In the genomic region with DNA sequence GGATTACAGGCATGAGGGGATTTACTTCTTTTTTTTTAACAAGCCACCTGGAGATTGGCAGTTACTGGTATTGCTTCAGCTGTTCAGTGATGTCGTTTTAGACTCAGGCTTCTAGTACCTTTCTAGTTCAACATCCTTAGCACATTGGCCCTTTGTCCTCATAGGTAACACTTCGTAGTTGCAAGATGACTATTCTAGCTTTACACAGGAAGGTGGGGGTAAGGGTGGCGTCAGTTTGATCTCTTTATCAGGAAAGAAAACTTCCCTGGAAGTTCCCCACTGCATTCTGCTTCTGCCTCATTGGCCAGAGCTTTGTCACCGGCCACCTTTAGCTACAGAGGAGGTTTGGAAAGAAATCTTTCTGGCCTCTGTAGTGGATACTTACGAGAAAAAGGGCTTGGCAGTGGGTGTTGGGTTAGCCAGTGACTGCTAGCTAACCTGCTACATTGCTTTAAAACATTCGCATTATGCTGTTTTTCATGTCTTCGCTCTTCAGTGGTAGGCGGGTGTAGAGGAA, we compare ENCODE assay signal across 9 cellular contexts. TPM values are rescaled to one million over a fixed set of nuclear protein-coding genes. Genes with fewer than 3 reads are reported as not detected.
A peak's percentile ranks its signal among the peaks of the same experiment; 100 is the strongest.
DNase-seq lines count a peak whose midpoint lies in the region; ATAC-seq and TF ChIP-seq lines count a peak whose summit lies in the region.
"Had no signal": no experiment of that assay in that cellular context is flagged by ENCODE, and none has a peak within 500 bp of the region (broad histone marks: within the 10 kb centered on the region; RNA-seq: fewer than 3 reads in every experiment).

No MANE protein-coding gene starts in this region.

- H3K36me3 Mint-ChIP-seq in activated CD4-positive, alpha-beta T cell treated with anti-CD3 and anti-CD28 coated beads, Interleukin-2, amount 10 ng/mL, durations not matched to agents 7 days and 5 days (ENCODE audit: low read depth) = peaks cover 44% of the 10 kb centered on the region
- peaks cover 10% of the 10 kb centered on the region for H3K36me3 Mint-ChIP-seq in MCF 10A (ENCODE audit: insufficient read depth, unreplicated experiment)

- no peaks in the 10 kb centered on the region for H3K9me3 Mint-ChIP-seq in activated CD4-positive, alpha-beta T cell treated with anti-CD3 and anti-CD28 coated beads, Interleukin-2, amount 10 ng/mL, durations not matched to agents 7 days and 5 days
- no peaks in the 10 kb centered on the region for H3K9me3 Mint-ChIP-seq in MCF 10A (ENCODE audit: unreplicated experiment)

- H3K4me3 Mint-ChIP-seq in activated CD4-positive, alpha-beta T cell treated with anti-CD3 and anti-CD28 coated beads, Interleukin-2, amount 10 ng/mL, durations not matched to agents 7 days and 5 days = peak overlapping the region; percentile 8
- no peak overlapping the region for H3K4me3 Mint-ChIP-seq in MCF 10A (ENCODE audit: unreplicated experiment)

- CTCF ChIA-PET in activated CD4-positive, alpha-beta T cell treated with anti-CD3 and anti-CD28 coated beads, Interleukin-2, amount 10 ng/mL, durations not matched to agents 7 days and 5 days (lab: Charles Lee) = interaction anchor here (0.9 to 1.8 kb wide), 6 partner anchors 10 to 86 kb away, joined by 3 to 4 read pairs (median 4); no protein-coding TSS in a partner anchor
- CTCF ChIA-PET in MCF 10A (lab: Yijun Ruan, JAX) = interaction anchor here (1.2 kb wide), 1 partner anchor 20 kb away, joined by 3 read pairs; no protein-coding TSS in a partner anchor

- H3K4me3 ChIP-seq in choroid plexus epithelial cell (ENCODE audit: low read depth, low read length) = no peak overlapping the region

- peak overlapping the region; percentile 31 for H3K27ac Mint-ChIP-seq in activated CD4-positive, alpha-beta T cell treated with anti-CD3 and anti-CD28 coated beads, Interleukin-2, amount 10 ng/mL, durations not matched to agents 7 days and 5 days
- H3K27ac Mint-ChIP-seq in MCF 10A (ENCODE audit: low read depth, unreplicated experiment) = no peak overlapping the region

- peaks cover 51% of the 10 kb centered on the region for H3K4me1 Mint-ChIP-seq in activated CD4-positive, alpha-beta T cell treated with anti-CD3 and anti-CD28 coated beads, Interleukin-2, amount 10 ng/mL, durations not matched to agents 7 days and 5 days
- peaks cover 6% of the 10 kb centered on the region for H3K4me1 Mint-ChIP-seq in MCF 10A (ENCODE audit: insufficient read depth, unreplicated experiment)

- no TSS peak for BruUV-seq in MCF 10A (replicated peaks; lab: Mats Ljungman, UMichigan)

- intact Hi-C loops in MCF 10A (cut with micrococcal nuclease) = no loop called here

- POLR2A ChIA-PET in activated CD4-positive, alpha-beta T cell treated with anti-CD3 and anti-CD28 coated beads, Interleukin-2, amount 10 ng/mL, durations not matched to agents 7 days and 5 days (lab: Charles Lee) = no interaction called here
- POLR2A ChIA-PET in MCF 10A (lab: Yijun Ruan, JAX) = no interaction called here

- DNase-seq in activated CD4-positive, alpha-beta T cell treated with anti-CD3 and anti-CD28 coated beads, Interleukin-2, amount 10 ng/mL, durations not matched to agents 7 days and 5 days = peak; percentile 16
- DNase-seq in activated CD4-positive, alpha-beta T cell treated with anti-CD3 and anti-CD28 coated beads for 1 hour = no peak
- DNase-seq in choroid plexus epithelial cell (ENCODE audit: low read depth) = peak; percentile 8
- DNase-seq in stimulated activated CD8-positive, alpha-beta memory T cell treated with anti-CD3 and anti-CD28 coated beads, Interleukin-7, amount 100 ng/mL, for 48 hours (ENCODE audit: extremely low read depth in 1 of 2, low read depth in 1 of 2) = peak; percentile 21 to 64
- no peak for DNase-seq in MCF 10A (ENCODE audit: unreplicated experiment)
- DNase-seq in left lobe of liver (ENCODE audit: low spot score) = no peak
- no peak for DNase-seq in NCI-H2081 (lab: John Stamatoyannopoulos, UW)
- DNase-seq: NCI-H1436 treated with DMSO at 0.1 percent for 48 hours had no signal

- ATAC-seq in HG03460 (IDR thresholded peaks at IDR 0.05; ENCODE audit: unreplicated experiment) (peak; percentile 42), left lobe of liver (no peak)

- no peaks in the 10 kb centered on the region for H3K27me3 Mint-ChIP-seq in activated CD4-positive, alpha-beta T cell treated with anti-CD3 and anti-CD28 coated beads, Interleukin-2, amount 10 ng/mL, durations not matched to agents 7 days and 5 days
- H3K27me3 Mint-ChIP-seq in MCF 10A (ENCODE audit: insufficient read depth, unreplicated experiment) = no peaks in the 10 kb centered on the region

- TF ChIP-seq CTCF in choroid plexus epithelial cell (conservative IDR thresholded peaks at IDR 0.05; ENCODE audit: low read depth, low read length) = no peak
- TF ChIP-seq CTCF in MCF 10A (IDR thresholded peaks at IDR 0.05; ENCODE audit: unreplicated experiment) = no peak

RNA-seq across cellular contexts. Expression of a gene that starts 40.7 kb away (rescaled TPM):
- 100 to 1,000 TPM; 174 to 183 TPM for total RNA-seq in activated CD4-positive, alpha-beta T cell treated with anti-CD3 and anti-CD28 coated beads, Interleukin-2, amount 10 ng/mL, durations not matched to agents 7 days and 5 days
- total RNA-seq in MCF 10A (2022) (34.6 and 36.2 TPM in 2 replicates), left lobe of liver (7.6 TPM)

RNA-seq across cellular contexts. Expression of a gene that starts 47.4 kb away (rescaled TPM):
- total RNA-seq in activated CD4-positive, alpha-beta T cell treated with anti-CD3 and anti-CD28 coated beads, Interleukin-2, amount 10 ng/mL, durations not matched to agents 7 days and 5 days = 10 to 100 TPM; 34.5 to 41.5 TPM
- 25.6 and 31.1 TPM in 2 replicates for total RNA-seq in MCF 10A (2022)
- total RNA-seq in left lobe of liver = 8.9 TPM

Comparison
In these comparisons a context has a peak if more than half of its experiments do, and no peak if none do; other contexts are left out.
1. DNase-seq: peak in activated CD4-positive, alpha-beta T cell treated with anti-CD3 and anti-CD28 coated beads, Interleukin-2, amount 10 ng/mL, durations not matched to agents 7 days and 5 days (single experiment), choroid plexus epithelial cell (single experiment) and stimulated activated CD8-positive, alpha-beta memory T cell treated with anti-CD3 and anti-CD28 coated beads, Interleukin-7, amount 100 ng/mL, for 48 hours (2 of 2); none in activated CD4-positive, alpha-beta T cell treated with anti-CD3 and anti-CD28 coated beads for 1 hour (single experiment), MCF 10A (single experiment), left lobe of liver (single experiment) and NCI-H2081 (0 of 2).